In the genomic region with DNA sequence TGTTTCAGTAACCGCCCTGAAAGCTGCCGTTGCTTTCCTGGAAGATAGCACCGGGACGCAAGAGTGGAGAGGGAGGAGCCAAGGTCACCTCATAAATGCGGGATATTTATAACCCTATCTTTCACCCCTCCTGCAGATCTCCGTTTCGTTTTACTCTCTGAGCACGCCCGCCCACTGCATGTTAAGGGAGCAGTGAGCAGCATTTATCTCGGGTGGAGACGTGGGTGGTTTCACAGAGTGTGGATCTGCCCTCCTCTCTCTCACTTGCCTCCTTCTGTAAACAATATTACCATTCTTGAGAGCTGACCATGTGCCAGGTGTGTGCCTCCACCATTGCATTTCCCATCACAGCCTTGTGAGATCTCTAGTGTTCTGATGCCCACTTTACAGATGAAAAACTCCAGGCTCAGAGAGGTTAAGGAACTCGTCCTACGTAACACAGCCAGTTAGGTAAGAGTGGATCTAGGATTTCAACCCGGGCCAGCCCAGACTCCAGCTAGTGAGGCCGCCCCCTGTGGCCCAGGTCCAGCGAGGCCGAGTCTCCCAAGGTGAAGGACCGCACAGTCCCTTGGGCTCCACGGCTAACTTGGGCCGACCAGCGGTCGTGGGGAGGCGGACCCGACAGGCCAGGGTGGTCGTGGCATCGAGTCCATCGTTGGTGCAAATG, we compare ENCODE assay signal across 1 cellular context.
TF ChIP-seq lines count a peak whose summit lies in the region.

No MANE protein-coding gene starts in this region.

TF ChIP-seq in HepG2, 621 proteins besides CTCF, POLR2A, EP300 and RAD21 (continued from another document and continues in another):
- TF ChIP-seq ZNF776 (CRISPR knock-in tag; IDR thresholded peaks at IDR 0.05) (0 out of 2 replicates have a peak, but pooled peaks have one; percentile 48), NRL (CRISPR knock-in tag; IDR thresholded peaks at IDR 0.05; ENCODE audit: borderline replicate concordance) (0 out of 2 replicates have a peak, but pooled peaks have one; percentile 8), KLF11 (CRISPR knock-in tag; IDR thresholded peaks at IDR 0.05) (no peak), FOSL1 (CRISPR knock-in tag; IDR thresholded peaks at IDR 0.05; ENCODE audit: borderline replicate concordance) (no peak), ZEB1 (IDR thresholded peaks at IDR 0.05; ENCODE audit: insufficient replicate concordance, low read depth) (peak; percentile 62), MIER3 (CRISPR knock-in tag; IDR thresholded peaks at IDR 0.05; ENCODE audit: borderline replicate concordance) (peak; percentile 23; the same call in 1 of the 2 replicates), BCL6 (CRISPR knock-in tag; IDR thresholded peaks at IDR 0.05) (0 out of 2 replicates have a peak, but pooled peaks have one; percentile 10), NFATC3 (CRISPR knock-in tag; IDR thresholded peaks at IDR 0.05) (peak; percentile 69; the same call in 1 of the 2 replicates), HDAC6 (IDR thresholded peaks at IDR 0.05; ENCODE audit: low read depth, low read length) (no peak), REL (CRISPR knock-in tag; conservative IDR thresholded peaks at IDR 0.05) (0 out of 2 replicates have a peak, but pooled peaks have one; percentile 70), KAT8 (CRISPR knock-in tag; IDR thresholded peaks at IDR 0.05) (no peak), HDAC1 (CRISPR knock-in tag; IDR thresholded peaks at IDR 0.05) (peak; percentile 90), ZNF317 (CRISPR knock-in tag; IDR thresholded peaks at IDR 0.05) (peak; percentile 27; the same call in 1 of the 2 replicates), ZKSCAN1 (IDR thresholded peaks at IDR 0.05; ENCODE audit: low read length) (no peak), ZMYM3 (CRISPR knock-in tag; IDR thresholded peaks at IDR 0.05) (peak; percentile 100), ZNF510 (CRISPR knock-in tag; IDR thresholded peaks at IDR 0.05; ENCODE audit: low read depth) (0 out of 2 replicates have a peak, but pooled peaks have one; percentile 61), ZFY (CRISPR knock-in tag; IDR thresholded peaks at IDR 0.05) (no peak), CBX5 (CRISPR knock-in tag; IDR thresholded peaks at IDR 0.05; ENCODE audit: borderline replicate concordance) (peak; percentile 14; the same call in 1 of the 2 replicates), FOXK1 (CRISPR knock-in tag; IDR thresholded peaks at IDR 0.05; ENCODE audit: borderline replicate concordance, low read depth) (0 out of 2 replicates have a peak, but pooled peaks have one; percentile 14), ISL2 (CRISPR knock-in tag; IDR thresholded peaks at IDR 0.05) (no peak), ZNF749 (CRISPR knock-in tag; IDR thresholded peaks at IDR 0.05; ENCODE audit: borderline replicate concordance) (0 out of 2 replicates have a peak, but pooled peaks have one; percentile 31), EEA1 (CRISPR knock-in tag; IDR thresholded peaks at IDR 0.05; ENCODE audit: borderline replicate concordance) (no peak), ZNF768 (CRISPR knock-in tag; IDR thresholded peaks at IDR 0.05) (peak; percentile 99), ZNF30 (CRISPR knock-in tag; IDR thresholded peaks at IDR 0.05) (no peak)
- TF ChIP-seq, protein P1, sequence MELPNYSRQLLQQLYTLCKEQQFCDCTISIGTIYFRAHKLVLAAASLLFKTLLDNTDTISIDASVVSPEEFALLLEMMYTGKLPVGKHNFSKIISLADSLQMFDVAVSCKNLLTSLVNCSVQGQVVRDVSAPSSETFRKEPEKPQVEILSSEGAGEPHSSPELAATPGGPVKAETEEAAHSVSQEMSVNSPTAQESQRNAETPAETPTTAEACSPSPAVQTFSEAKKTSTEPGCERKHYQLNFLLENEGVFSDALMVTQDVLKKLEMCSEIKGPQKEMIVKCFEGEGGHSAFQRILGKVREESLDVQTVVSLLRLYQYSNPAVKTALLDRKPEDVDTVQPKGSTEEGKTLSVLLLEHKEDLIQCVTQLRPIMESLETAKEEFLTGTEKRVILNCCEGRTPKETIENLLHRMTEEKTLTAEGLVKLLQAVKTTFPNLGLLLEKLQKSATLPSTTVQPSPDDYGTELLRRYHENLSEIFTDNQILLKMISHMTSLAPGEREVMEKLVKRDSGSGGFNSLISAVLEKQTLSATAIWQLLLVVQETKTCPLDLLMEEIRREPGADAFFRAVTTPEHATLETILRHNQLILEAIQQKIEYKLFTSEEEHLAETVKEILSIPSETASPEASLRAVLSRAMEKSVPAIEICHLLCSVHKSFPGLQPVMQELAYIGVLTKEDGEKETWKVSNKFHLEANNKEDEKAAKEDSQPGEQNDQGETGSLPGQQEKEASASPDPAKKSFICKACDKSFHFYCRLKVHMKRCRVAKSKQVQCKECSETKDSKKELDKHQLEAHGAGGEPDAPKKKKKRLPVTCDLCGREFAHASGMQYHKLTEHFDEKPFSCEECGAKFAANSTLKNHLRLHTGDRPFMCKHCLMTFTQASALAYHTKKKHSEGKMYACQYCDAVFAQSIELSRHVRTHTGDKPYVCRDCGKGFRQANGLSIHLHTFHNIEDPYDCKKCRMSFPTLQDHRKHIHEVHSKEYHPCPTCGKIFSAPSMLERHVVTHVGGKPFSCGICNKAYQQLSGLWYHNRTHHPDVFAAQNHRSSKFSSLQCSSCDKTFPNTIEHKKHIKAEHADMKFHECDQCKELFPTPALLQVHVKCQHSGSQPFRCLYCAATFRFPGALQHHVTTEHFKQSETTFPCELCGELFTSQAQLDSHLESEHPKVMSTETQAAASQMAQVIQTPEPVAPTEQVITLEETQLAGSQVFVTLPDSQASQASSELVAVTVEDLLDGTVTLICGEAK (IDR thresholded peaks at IDR 0.05): no peak
- TF ChIP-seq, protein P1 (CRISPR knock-in tag; IDR thresholded peaks at IDR 0.05): peak; percentile 65; the same call in 1 of the 2 replicates
- TF ChIP-seq, protein P2, sequence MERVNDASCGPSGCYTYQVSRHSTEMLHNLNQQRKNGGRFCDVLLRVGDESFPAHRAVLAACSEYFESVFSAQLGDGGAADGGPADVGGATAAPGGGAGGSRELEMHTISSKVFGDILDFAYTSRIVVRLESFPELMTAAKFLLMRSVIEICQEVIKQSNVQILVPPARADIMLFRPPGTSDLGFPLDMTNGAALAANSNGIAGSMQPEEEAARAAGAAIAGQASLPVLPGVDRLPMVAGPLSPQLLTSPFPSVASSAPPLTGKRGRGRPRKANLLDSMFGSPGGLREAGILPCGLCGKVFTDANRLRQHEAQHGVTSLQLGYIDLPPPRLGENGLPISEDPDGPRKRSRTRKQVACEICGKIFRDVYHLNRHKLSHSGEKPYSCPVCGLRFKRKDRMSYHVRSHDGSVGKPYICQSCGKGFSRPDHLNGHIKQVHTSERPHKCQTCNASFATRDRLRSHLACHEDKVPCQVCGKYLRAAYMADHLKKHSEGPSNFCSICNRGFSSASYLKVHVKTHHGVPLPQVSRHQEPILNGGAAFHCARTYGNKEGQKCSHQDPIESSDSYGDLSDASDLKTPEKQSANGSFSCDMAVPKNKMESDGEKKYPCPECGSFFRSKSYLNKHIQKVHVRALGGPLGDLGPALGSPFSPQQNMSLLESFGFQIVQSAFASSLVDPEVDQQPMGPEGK (CRISPR knock-in tag; IDR thresholded peaks at IDR 0.05): no peak
- TF ChIP-seq, protein P3, sequence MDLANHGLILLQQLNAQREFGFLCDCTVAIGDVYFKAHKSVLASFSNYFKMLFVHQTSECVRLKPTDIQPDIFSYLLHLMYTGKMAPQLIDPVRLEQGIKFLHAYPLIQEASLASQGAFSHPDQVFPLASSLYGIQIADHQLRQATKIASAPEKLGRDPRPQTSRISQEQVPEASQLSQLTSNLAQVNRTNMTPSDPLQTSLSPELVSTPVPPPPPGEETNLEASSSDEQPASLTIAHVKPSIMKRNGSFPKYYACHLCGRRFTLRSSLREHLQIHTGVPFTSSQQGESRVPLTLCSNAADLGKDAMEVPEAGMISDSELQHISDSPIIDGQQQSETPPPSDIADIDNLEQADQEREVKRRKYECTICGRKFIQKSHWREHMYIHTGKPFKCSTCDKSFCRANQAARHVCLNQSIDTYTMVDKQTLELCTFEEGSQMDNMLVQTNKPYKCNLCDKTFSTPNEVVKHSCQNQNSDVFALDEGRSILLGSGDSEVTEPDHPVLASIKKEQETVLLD (CRISPR knock-in tag; IDR thresholded peaks at IDR 0.05; ENCODE audit: low read depth): 0 out of 2 replicates have a peak, but pooled peaks have one; percentile 85
- TF ChIP-seq, protein P4, sequence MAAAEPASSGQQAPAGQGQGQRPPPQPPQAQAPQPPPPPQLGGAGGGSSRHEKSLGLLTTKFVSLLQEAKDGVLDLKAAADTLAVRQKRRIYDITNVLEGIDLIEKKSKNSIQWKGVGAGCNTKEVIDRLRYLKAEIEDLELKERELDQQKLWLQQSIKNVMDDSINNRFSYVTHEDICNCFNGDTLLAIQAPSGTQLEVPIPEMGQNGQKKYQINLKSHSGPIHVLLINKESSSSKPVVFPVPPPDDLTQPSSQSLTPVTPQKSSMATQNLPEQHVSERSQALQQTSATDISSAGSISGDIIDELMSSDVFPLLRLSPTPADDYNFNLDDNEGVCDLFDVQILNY (CRISPR knock-in tag; conservative IDR thresholded peaks at IDR 0.05): no peak
- TF ChIP-seq, protein P5, sequence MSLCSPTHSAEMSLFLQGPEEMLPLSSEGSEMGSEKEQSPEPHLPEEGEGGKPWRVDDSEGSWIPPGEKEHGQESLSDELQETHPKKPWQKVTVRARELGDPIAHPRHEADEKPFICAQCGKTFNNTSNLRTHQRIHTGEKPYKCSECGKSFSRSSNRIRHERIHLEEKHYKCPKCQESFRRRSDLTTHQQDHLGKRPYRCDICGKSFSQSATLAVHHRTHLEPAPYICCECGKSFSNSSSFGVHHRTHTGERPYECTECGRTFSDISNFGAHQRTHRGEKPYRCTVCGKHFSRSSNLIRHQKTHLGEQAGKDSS (CRISPR knock-in tag; IDR thresholded peaks at IDR 0.05; ENCODE audit: borderline replicate concordance, low read depth): 0 out of 2 replicates have a peak, but pooled peaks have one; percentile 34
- TF ChIP-seq, protein P6, sequence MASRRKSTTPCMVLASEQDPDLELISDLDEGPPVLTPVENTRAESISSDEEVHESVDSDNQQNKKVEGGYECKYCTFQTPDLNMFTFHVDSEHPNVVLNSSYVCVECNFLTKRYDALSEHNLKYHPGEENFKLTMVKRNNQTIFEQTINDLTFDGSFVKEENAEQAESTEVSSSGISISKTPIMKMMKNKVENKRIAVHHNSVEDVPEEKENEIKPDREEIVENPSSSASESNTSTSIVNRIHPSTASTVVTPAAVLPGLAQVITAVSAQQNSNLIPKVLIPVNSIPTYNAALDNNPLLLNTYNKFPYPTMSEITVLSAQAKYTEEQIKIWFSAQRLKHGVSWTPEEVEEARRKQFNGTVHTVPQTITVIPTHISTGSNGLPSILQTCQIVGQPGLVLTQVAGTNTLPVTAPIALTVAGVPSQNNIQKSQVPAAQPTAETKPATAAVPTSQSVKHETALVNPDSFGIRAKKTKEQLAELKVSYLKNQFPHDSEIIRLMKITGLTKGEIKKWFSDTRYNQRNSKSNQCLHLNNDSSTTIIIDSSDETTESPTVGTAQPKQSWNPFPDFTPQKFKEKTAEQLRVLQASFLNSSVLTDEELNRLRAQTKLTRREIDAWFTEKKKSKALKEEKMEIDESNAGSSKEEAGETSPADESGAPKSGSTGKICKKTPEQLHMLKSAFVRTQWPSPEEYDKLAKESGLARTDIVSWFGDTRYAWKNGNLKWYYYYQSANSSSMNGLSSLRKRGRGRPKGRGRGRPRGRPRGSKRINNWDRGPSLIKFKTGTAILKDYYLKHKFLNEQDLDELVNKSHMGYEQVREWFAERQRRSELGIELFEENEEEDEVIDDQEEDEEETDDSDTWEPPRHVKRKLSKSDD (CRISPR knock-in tag; IDR thresholded peaks at IDR 0.05; ENCODE audit: low read depth): peak; percentile 27; the same call in 1 of the 2 replicates
- TF ChIP-seq, protein P7, sequence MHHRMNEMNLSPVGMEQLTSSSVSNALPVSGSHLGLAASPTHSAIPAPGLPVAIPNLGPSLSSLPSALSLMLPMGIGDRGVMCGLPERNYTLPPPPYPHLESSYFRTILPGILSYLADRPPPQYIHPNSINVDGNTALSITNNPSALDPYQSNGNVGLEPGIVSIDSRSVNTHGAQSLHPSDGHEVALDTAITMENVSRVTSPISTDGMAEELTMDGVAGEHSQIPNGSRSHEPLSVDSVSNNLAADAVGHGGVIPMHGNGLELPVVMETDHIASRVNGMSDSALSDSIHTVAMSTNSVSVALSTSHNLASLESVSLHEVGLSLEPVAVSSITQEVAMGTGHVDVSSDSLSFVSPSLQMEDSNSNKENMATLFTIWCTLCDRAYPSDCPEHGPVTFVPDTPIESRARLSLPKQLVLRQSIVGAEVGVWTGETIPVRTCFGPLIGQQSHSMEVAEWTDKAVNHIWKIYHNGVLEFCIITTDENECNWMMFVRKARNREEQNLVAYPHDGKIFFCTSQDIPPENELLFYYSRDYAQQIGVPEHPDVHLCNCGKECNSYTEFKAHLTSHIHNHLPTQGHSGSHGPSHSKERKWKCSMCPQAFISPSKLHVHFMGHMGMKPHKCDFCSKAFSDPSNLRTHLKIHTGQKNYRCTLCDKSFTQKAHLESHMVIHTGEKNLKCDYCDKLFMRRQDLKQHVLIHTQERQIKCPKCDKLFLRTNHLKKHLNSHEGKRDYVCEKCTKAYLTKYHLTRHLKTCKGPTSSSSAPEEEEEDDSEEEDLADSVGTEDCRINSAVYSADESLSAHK (CRISPR knock-in tag; IDR thresholded peaks at IDR 0.05; ENCODE audit: borderline replicate concordance): no peak
